Comparison of ENCODE assay signal across 2 cellular contexts in genomic region chr19:2443785-2444182, GRCh38.
TF ChIP-seq lines count a peak whose summit lies in the region.

No MANE protein-coding gene starts in this region.

TF ChIP-seq in HEK293, 187 proteins besides CTCF, POLR2A, EP300 and RAD21:
- TF ChIP-seq PBX3 (CRISPR knock-in tag; IDR thresholded peaks at IDR 0.05) (no peak), EGR2 (tag by site-specific recombination; IDR thresholded peaks at IDR 0.05; ENCODE audit: low read depth) (peak; percentile 22; the same call in 1 of the 2 replicates)

TF ChIP-seq in GM12878, 131 proteins besides CTCF, POLR2A, EP300 and RAD21:
- TF ChIP-seq ZBTB11 (CRISPR knock-in tag; IDR thresholded peaks at IDR 0.05) (no peak), E2F4 (IDR thresholded peaks at IDR 0.05; ENCODE audit: low read depth, low read length) (no peak), BACH1 (IDR thresholded peaks at IDR 0.05; ENCODE audit: borderline replicate concordance) (no peak), MTA3 (IDR thresholded peaks at IDR 0.05; ENCODE audit: borderline replicate concordance, low read length) (no peak), ZBTB40 (IDR thresholded peaks at IDR 0.05; ENCODE audit: borderline replicate concordance) (no peak), SUPT20H (IDR thresholded peaks at IDR 0.05; ENCODE audit: borderline replicate concordance, control insufficient read depth, low read depth, low read length) (no peak), USF2 (IDR thresholded peaks at IDR 0.05; ENCODE audit: borderline replicate concordance, low read depth, low read length) (no peak), WRNIP1 (IDR thresholded peaks at IDR 0.05; ENCODE audit: borderline replicate concordance, low read depth, low read length) (no peak), TCF3 (IDR thresholded peaks at IDR 0.05; ENCODE audit: borderline replicate concordance, insufficient read depth, low read depth, low read length) (no peak), EZH2 (IDR thresholded peaks at IDR 0.05; ENCODE audit: borderline replicate concordance, control insufficient read depth, low read depth, low read length) (no peak), YBX1 (IDR thresholded peaks at IDR 0.05) (no peak), STAT1 (conservative IDR thresholded peaks at IDR 0.05) (no peak), IRF5 (IDR thresholded peaks at IDR 0.05; ENCODE audit: borderline replicate concordance) (no peak), CUX1 (IDR thresholded peaks at IDR 0.05; ENCODE audit: insufficient replicate concordance, low read depth, low read length) (no peak), MEF2B (IDR thresholded peaks at IDR 0.05; ENCODE audit: partially characterized antibody, poor library complexity, severe bottlenecking) (no peak), ESRRA (IDR thresholded peaks at IDR 0.05; ENCODE audit: low read length) (no peak), PAX8 (IDR thresholded peaks at IDR 0.05) (no peak)
- TF ChIP-seq, protein P1, sequence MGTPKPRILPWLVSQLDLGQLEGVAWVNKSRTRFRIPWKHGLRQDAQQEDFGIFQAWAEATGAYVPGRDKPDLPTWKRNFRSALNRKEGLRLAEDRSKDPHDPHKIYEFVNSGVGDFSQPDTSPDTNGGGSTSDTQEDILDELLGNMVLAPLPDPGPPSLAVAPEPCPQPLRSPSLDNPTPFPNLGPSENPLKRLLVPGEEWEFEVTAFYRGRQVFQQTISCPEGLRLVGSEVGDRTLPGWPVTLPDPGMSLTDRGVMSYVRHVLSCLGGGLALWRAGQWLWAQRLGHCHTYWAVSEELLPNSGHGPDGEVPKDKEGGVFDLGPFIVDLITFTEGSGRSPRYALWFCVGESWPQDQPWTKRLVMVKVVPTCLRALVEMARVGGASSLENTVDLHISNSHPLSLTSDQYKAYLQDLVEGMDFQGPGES (IDR thresholded peaks at IDR 0.05), result no peak
